ENCODE assay signal across 16 cellular contexts in genomic region chrX:6095469-6095868, GRCh38.
DNase-seq lines count a peak whose midpoint lies in the region; ATAC-seq and TF ChIP-seq lines count a peak whose summit lies in the region.
"Had no signal": no experiment of that assay in that cellular context is flagged by ENCODE, and none has a peak within 500 bp of the region (broad histone marks: within the 10 kb centered on the region; RNA-seq: fewer than 3 reads in every experiment).

No MANE protein-coding gene starts in this region.

- no peak overlapping the region for H3K23ac ChIP-seq in mesendoderm (ENCODE audit: low read length)

- ATAC-seq in HG03159 (IDR thresholded peaks at IDR 0.05; ENCODE audit: unreplicated experiment) (peak; percentile 76), GM21381 (IDR thresholded peaks at IDR 0.05; ENCODE audit: unreplicated experiment) (no peak), GM21576 (IDR thresholded peaks at IDR 0.05; ENCODE audit: unreplicated experiment) (no peak)
- ATAC-seq: body of pancreas had no signal

- WGBS in mesendoderm (ENCODE audit: extremely low coverage, insufficient coverage, low lambda C conversion rate) = no CpG with 5 or more reads among the region's 5 CpGs

- H3K4me2 ChIP-seq in PC-9 = no peak overlapping the region
- no peak overlapping the region for H3K4me2 ChIP-seq in mesendoderm (ENCODE audit: low read length)

- H3K79me1 ChIP-seq in mesendoderm (ENCODE audit: low read length) = no peaks in the 10 kb centered on the region

- H3K79me2 ChIP-seq in PC-9 (ENCODE audit: low read depth) = no peaks in the 10 kb centered on the region
- no peaks in the 10 kb centered on the region for H3K79me2 ChIP-seq in mesendoderm (ENCODE audit: control insufficient read depth, insufficient read depth, low read length)

- H3K4me1 ChIP-seq in PC-9 (replicated peaks; ENCODE audit: insufficient read depth) (no peaks in the 10 kb centered on the region), mesendoderm (ENCODE audit: control insufficient read depth, low read depth, low read length) (no peaks in the 10 kb centered on the region)
- H3K4me1 ChIP-seq: body of pancreas, thyroid gland had no signal

- DNase-seq in DMS 273 (lab: John Stamatoyannopoulos, UW; ENCODE audit: unreplicated experiment) (peak; percentile 44), DMS 273 treated with DMSO at 0.1 percent for 48 hours (lab: John Stamatoyannopoulos, UW) (no peak), PC-9 (no peak), mesendoderm (peak; percentile 59), COLO829 (ENCODE audit: low spot score) (no peak)
- DNase-seq: 8988T; activated gamma-delta T cell treated with Interleukin-2 at 50 U/mL for 16 hours; body of pancreas; CD8-positive, alpha-beta memory T cell; effector memory CD4-positive, alpha-beta T cell; foreskin melanocyte; SHP77 treated with DMSO at 0.1 percent for 48 hours; thyroid gland had no signal

- H3K9me3 ChIP-seq in PC-9 (ENCODE audit: insufficient read depth, low read depth) = 0 out of 2 replicates have a peak, but pooled peaks cover 3% of the 10 kb centered on the region
- H3K9me3 ChIP-seq: body of pancreas, thyroid gland had no signal

- no peak overlapping the region for H3K4ac ChIP-seq in mesendoderm (ENCODE audit: low read depth, low read length)

- H3K36me3 ChIP-seq in PC-9 (ENCODE audit: low read depth) (no peaks in the 10 kb centered on the region), mesendoderm (ENCODE audit: control insufficient read depth, insufficient read depth, low read length) (no peaks in the 10 kb centered on the region)
- H3K36me3 ChIP-seq: thyroid gland had no signal

- no peaks in the 10 kb centered on the region for H3F3A ChIP-seq in PC-9 (ENCODE audit: insufficient read depth, low read depth)

- no peaks in the 10 kb centered on the region for H4K20me1 ChIP-seq in PC-9 (ENCODE audit: insufficient read depth)

- no peak overlapping the region for H2AFZ ChIP-seq in PC-9

- H2BK5ac ChIP-seq in mesendoderm (ENCODE audit: low read length) = no peak overlapping the region

- intact Hi-C loops in PC-9 (cut with micrococcal nuclease; ENCODE audit: unreplicated experiment) = no loop called here

- H3K9ac ChIP-seq in mesendoderm (ENCODE audit: low read length) = no peak overlapping the region

- BruUV-seq in PC-9 (replicated peaks; lab: Mats Ljungman, UMichigan) = no TSS peak

- H3K27ac ChIP-seq in PC-9 = no peak overlapping the region
- no peak overlapping the region for H3K27ac ChIP-seq in mesendoderm (ENCODE audit: low read depth, low read length)
- H3K27ac ChIP-seq: body of pancreas, thyroid gland had no signal

- no peaks in the 10 kb centered on the region for H3K9me2 ChIP-seq in PC-9 (ENCODE audit: insufficient read depth)

- no peak overlapping the region for H2BK15ac ChIP-seq in mesendoderm (replicated peaks; ENCODE audit: low read depth)

- H4K5ac ChIP-seq in mesendoderm (ENCODE audit: low read length) = no peak overlapping the region

- CTCF ChIA-PET in PC-9 (lab: Charles Lee) = no interaction called here

- no peak overlapping the region for H4K8ac ChIP-seq in mesendoderm (ENCODE audit: low read depth, low read length)

- H3K4me3 ChIP-seq in PC-9 (no peak overlapping the region), mesendoderm (ENCODE audit: low read length) (no peak overlapping the region)
- H3K4me3 ChIP-seq: body of pancreas, thyroid gland had no signal

- no peak overlapping the region for H3K56ac ChIP-seq in mesendoderm (ENCODE audit: low read length)

- peak; percentile 54 for TF ChIP-seq CTCF in PC-9 (conservative IDR thresholded peaks at IDR 0.05)

- H3K27me3 ChIP-seq in PC-9 (ENCODE audit: insufficient read depth, low read depth) (no peaks in the 10 kb centered on the region), mesendoderm (ENCODE audit: insufficient read depth, low read length, poor library complexity) (no peaks in the 10 kb centered on the region)
- H3K27me3 ChIP-seq: body of pancreas, thyroid gland had no signal

- H2BK120ac ChIP-seq in mesendoderm (ENCODE audit: low read depth, low read length) = no peak overlapping the region

- H3K18ac ChIP-seq in mesendoderm (ENCODE audit: low read length) = no peak overlapping the region

- POLR2A ChIA-PET in PC-9 (lab: Charles Lee; ENCODE audit: unreplicated experiment) = no interaction called here

- no peak overlapping the region for H2AK5ac ChIP-seq in mesendoderm (ENCODE audit: low read length)

Comparison
In these comparisons a context has a peak if more than half of its experiments do, and no peak if none do; other contexts are left out.
1. DNase-seq: peak in DMS 273 (single experiment) and mesendoderm (single experiment); none in DMS 273 treated with DMSO at 0.1 percent for 48 hours (single experiment), PC-9 (0 of 2) and COLO829 (single experiment).